Comparison of ENCODE assay signal across 11 cellular contexts in the genomic region with DNA sequence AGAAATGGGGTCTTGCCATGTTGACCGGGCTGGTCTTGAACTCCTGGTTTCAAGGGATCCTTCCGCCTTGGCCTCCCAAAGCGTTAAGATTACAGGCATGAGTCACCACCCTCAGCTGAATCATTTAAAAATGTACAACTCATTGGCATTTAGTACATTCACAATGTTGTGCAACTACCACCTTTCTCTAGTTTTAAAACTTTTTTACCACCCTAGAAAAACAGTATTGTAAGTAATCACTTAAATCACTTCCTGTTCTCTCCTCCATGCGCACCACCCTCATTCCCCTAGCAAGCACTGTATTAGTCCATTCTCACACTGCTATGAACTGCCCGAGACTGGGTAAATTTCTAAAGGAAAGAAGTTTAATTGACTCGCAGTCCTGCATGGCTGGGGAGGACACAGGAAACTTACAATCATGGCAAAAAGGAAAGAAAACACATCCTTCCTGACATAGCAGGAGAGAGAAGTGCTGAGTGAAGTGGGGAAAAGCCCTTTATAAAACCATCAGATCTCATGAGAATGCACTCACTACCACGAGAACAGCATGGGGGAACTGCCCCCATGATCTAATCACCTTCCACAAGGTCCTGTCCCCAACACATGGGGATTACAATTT. TPM values are rescaled to one million over a fixed set of nuclear protein-coding genes. Genes with fewer than 3 reads are reported as not detected.
DNase-seq lines count a peak whose midpoint lies in the region; ATAC-seq, FAIRE-seq and TF ChIP-seq lines count a peak whose summit lies in the region.
"Had no signal": no experiment of that assay in that cellular context is flagged by ENCODE, and none has a peak within 500 bp of the region (broad histone marks: within the 10 kb centered on the region; RNA-seq: fewer than 3 reads in every experiment).

No MANE protein-coding gene starts in this region.

- H3K27ac Mint-ChIP-seq in activated naive CD4-positive, alpha-beta T cell treated with anti-CD3 and anti-CD28 coated beads, Interleukin-2, amount 50 U/mL, for 24 hours = peak overlapping the region; percentile 35

- POLR2A ChIA-PET in OCI-LY7 (lab: Charles Lee) = no interaction called here

- H3K9me2 ChIP-seq in OCI-LY7 (ENCODE audit: insufficient read depth, low read length) = no peaks in the 10 kb centered on the region

- peaks cover 8% of the 10 kb centered on the region for H3K4me1 Mint-ChIP-seq in activated naive CD4-positive, alpha-beta T cell treated with anti-CD3 and anti-CD28 coated beads, Interleukin-2, amount 50 U/mL, for 24 hours

- H3K27ac ChIP-seq in OCI-LY7 (ENCODE audit: low read depth, low read length, poor library complexity, severe bottlenecking) = no peak overlapping the region
- H3K27ac ChIP-seq: PC-9 had no signal

- no peak for ATAC-seq in GM18502 (IDR thresholded peaks at IDR 0.05; ENCODE audit: poor library complexity, unreplicated experiment)

- no peaks in the 10 kb centered on the region for H3K27me3 Mint-ChIP-seq in activated naive CD4-positive, alpha-beta T cell treated with anti-CD3 and anti-CD28 coated beads, Interleukin-2, amount 50 U/mL, for 24 hours

- no peaks in the 10 kb centered on the region for H3K9me3 Mint-ChIP-seq in activated naive CD4-positive, alpha-beta T cell treated with anti-CD3 and anti-CD28 coated beads, Interleukin-2, amount 50 U/mL, for 24 hours

- CTCF ChIA-PET in OCI-LY7 (lab: Charles Lee; ENCODE audit: unreplicated experiment) = no interaction called here

- intact Hi-C loops in OCI-LY7 (cut with micrococcal nuclease; ENCODE audit: unreplicated experiment) = no loop called here

- no peaks in the 10 kb centered on the region for H3K4me1 ChIP-seq in OCI-LY7 (ENCODE audit: insufficient read depth, low read length, poor library complexity, severe bottlenecking)

- no peak for FAIRE-seq in frontal cortex (lab: Jason Lieb, UNC)

- H3K4me3 Mint-ChIP-seq in activated naive CD4-positive, alpha-beta T cell treated with anti-CD3 and anti-CD28 coated beads, Interleukin-2, amount 50 U/mL, for 24 hours = no peak overlapping the region

- no peaks in the 10 kb centered on the region for H4K20me1 ChIP-seq in OCI-LY7 (ENCODE audit: insufficient read depth, low read length)

- BruUV-seq in OCI-LY7 (replicated peaks; lab: Mats Ljungman, UMichigan) = no TSS peak

- no peak overlapping the region for H3K4me3 ChIP-seq in OCI-LY7 (ENCODE audit: low read depth, low read length, poor library complexity, severe bottlenecking)
- H3K4me3 ChIP-seq: PC-9 had no signal

- TF ChIP-seq CTCF in OCI-LY7 (conservative IDR thresholded peaks at IDR 0.05; ENCODE audit: low read length) = no peak

- no peaks in the 10 kb centered on the region for H3K9me3 ChIP-seq in OCI-LY7 (ENCODE audit: low read length)

- H2AFZ ChIP-seq in OCI-LY7 (ENCODE audit: low read length) = no peak overlapping the region
- H2AFZ ChIP-seq: PC-9 had no signal

- no peak overlapping the region for H3K4me2 ChIP-seq in OCI-LY7 (ENCODE audit: low read length)
- H3K4me2 ChIP-seq: PC-9 had no signal

- DNase-seq in activated naive CD4-positive, alpha-beta T cell treated with anti-CD3 and anti-CD28 coated beads, Interleukin-2, amount 50 U/mL, for 16 hours = no peak
- DNase-seq in RKO (ENCODE audit: low spot score) (peak; percentile 77), fibroblast of gingiva (ENCODE audit: low read depth) (peak; percentile 75), stromal cell of bone marrow (ENCODE audit: low read depth) (peak; percentile 61), OCI-LY7 (ENCODE audit: low spot score) (no peak), frontal cortex (ENCODE audit: low spot score in 2 of 2) (no peak)
- DNase-seq: activated CD4-positive, alpha-beta T cell treated with anti-CD3 and anti-CD28 coated beads for 1 hour had no signal

- peaks cover under 1% of the 10 kb centered on the region for H3K36me3 Mint-ChIP-seq in activated naive CD4-positive, alpha-beta T cell treated with anti-CD3 and anti-CD28 coated beads, Interleukin-2, amount 50 U/mL, for 24 hours

- no peaks in the 10 kb centered on the region for H3K36me3 ChIP-seq in OCI-LY7 (ENCODE audit: insufficient read depth, low read length)

- no peaks in the 10 kb centered on the region for H3K79me2 ChIP-seq in OCI-LY7 (ENCODE audit: insufficient read depth, low read depth, low read length)

RNA-seq across cellular contexts. Expression of a gene that starts 14.4 kb away (rescaled TPM):
- total RNA-seq in OCI-LY7 (2014; rRNA removed; shearing (Covaris generic)) = not detected in 2 replicates
- total RNA-seq in OCI-LY7 (2022) (not detected in 2 replicates), frontal cortex (not detected)
- total RNA-seq: PC-9, subcutaneous adipose tissue had no signal

RNA-seq across cellular contexts. Expression of a gene that starts 28.3 kb away (rescaled TPM):
- total RNA-seq in OCI-LY7 (2014; rRNA removed; shearing (Covaris generic)) = not detected in 2 replicates
- total RNA-seq in OCI-LY7 (2022) (not detected in 2 replicates), frontal cortex (under 0.01 TPM)

RNA-seq across cellular contexts. Expression of a gene that starts 36.3 kb away (rescaled TPM):
- not detected in 2 replicates for total RNA-seq in OCI-LY7 (2014; rRNA removed; shearing (Covaris generic))
- total RNA-seq in OCI-LY7 (2022) (not detected in 2 replicates), frontal cortex (under 0.01 TPM)

RNA-seq across cellular contexts. Expression of a gene that starts 41.4 kb away (rescaled TPM):
- total RNA-seq in OCI-LY7 (2014; rRNA removed; shearing (Covaris generic)) = 7.2 TPM in 2 replicates
- total RNA-seq in OCI-LY7 (2022) (21.5 and 23.3 TPM in 2 replicates), frontal cortex (5.3 TPM)

Comparison
In these comparisons a context has a peak if more than half of its experiments do, and no peak if none do; other contexts are left out.
1. DNase-seq: peak in RKO (single experiment), fibroblast of gingiva (single experiment) and stromal cell of bone marrow (single experiment); none in activated naive CD4-positive, alpha-beta T cell treated with anti-CD3 and anti-CD28 coated beads, Interleukin-2, amount 50 U/mL, for 16 hours (single experiment), OCI-LY7 (single experiment) and frontal cortex (0 of 2).